ENCODE assay signal across 14 cellular contexts in genomic region chr10:2145486-2145885, GRCh38.
DNase-seq lines count a peak whose midpoint lies in the region; TF ChIP-seq lines count a peak whose summit lies in the region.
"Had no signal": no experiment of that assay in that cellular context is flagged by ENCODE, and none has a peak within 500 bp of the region (broad histone marks: within the 10 kb centered on the region; RNA-seq: fewer than 3 reads in every experiment).

No MANE protein-coding gene starts in this region.

- peak overlapping the region; percentile 23 for H3K27ac Mint-ChIP-seq in endodermal cell
- no peak overlapping the region for H3K27ac Mint-ChIP-seq in nephron progenitor cell
- H3K27ac Mint-ChIP-seq: CD4-positive, alpha-beta T cell had no signal

- H3K4me1 Mint-ChIP-seq in endodermal cell (peaks cover 9% of the 10 kb centered on the region), nephron progenitor cell (peaks cover 47% of the 10 kb centered on the region)

- TF ChIP-seq EP300 in stomach (IDR thresholded peaks at IDR 0.05) = no peak

- H3K27me3 ChIP-seq in endodermal cell (ENCODE audit: control insufficient read depth, insufficient read depth, low read length, poor library complexity, severe bottlenecking) (no peaks in the 10 kb centered on the region), stomach (no peaks in the 10 kb centered on the region), ascending aorta (no peaks in the 10 kb centered on the region)

- no peaks in the 10 kb centered on the region for H3K4me1 ChIP-seq in endodermal cell (ENCODE audit: control insufficient read depth, insufficient read depth, low read length)
- H3K4me1 ChIP-seq in stomach = no peaks in the 10 kb centered on the region
- no peaks in the 10 kb centered on the region for H3K4me1 ChIP-seq in ascending aorta
- H3K4me1 ChIP-seq: HAP-1 had no signal

- H3K27me3 Mint-ChIP-seq in endodermal cell (ENCODE audit: insufficient read depth) (no peaks in the 10 kb centered on the region), nephron progenitor cell (ENCODE audit: low read depth, poor library complexity) (peaks cover 2% of the 10 kb centered on the region)

- H3K9me3 Mint-ChIP-seq in endodermal cell (no peaks in the 10 kb centered on the region), nephron progenitor cell (peaks cover 5% of the 10 kb centered on the region)
- H3K9me3 Mint-ChIP-seq: CD4-positive, alpha-beta T cell had no signal

- no peaks in the 10 kb centered on the region for H3K36me3 Mint-ChIP-seq in endodermal cell (ENCODE audit: low read depth)
- no peaks in the 10 kb centered on the region for H3K36me3 Mint-ChIP-seq in nephron progenitor cell (ENCODE audit: low read depth)

- DNase-seq in NOMO-1 treated with DMSO at 0.1 percent for 48 hours (lab: John Stamatoyannopoulos, UW; ENCODE audit: unreplicated experiment) = peak; percentile 11
- DNase-seq in NOMO-1 treated with dmso at 0.1 percent for 144 hours (lab: John Stamatoyannopoulos, UW; ENCODE audit: unreplicated experiment) = no peak
- no peak for DNase-seq in endodermal cell
- DNase-seq in nephron progenitor cell = peak; percentile 23
- no peak for DNase-seq in stomach
- DNase-seq in T-helper 2 cell = no peak
- DNase-seq in cerebellar cortex (ENCODE audit: low spot score) = no peak
- no peak for DNase-seq in ascending aorta (ENCODE audit: low spot score in 2 of 2)
- DNase-seq: Calu3; CD4-positive, alpha-beta T cell; DMS 273 treated with DMSO at 0.1 percent for 48 hours had no signal

- no peak for TF ChIP-seq CTCF in endodermal cell (conservative IDR thresholded peaks at IDR 0.05)
- no peak for TF ChIP-seq CTCF in nephron progenitor cell (IDR thresholded peaks at IDR 0.05)
- no peak for TF ChIP-seq CTCF in stomach (IDR thresholded peaks at IDR 0.05)
- no peak for TF ChIP-seq CTCF in ascending aorta (IDR thresholded peaks at IDR 0.05)

- WGBS in endodermal cell (ENCODE audit: insufficient coverage in 1 of 2, insufficient read length in 1 of 2), 2 experiments = 90% methylated on average over 5 of the region's 7 CpGs; no CpG with 5 or more reads in 1 of the 2 experiments
- WGBS in stomach, 5 donors = 53 to 68% (median 62%) methylated on average over 7 of the region's 7 CpGs

- intact Hi-C loops in stomach (cut with DNase I; ENCODE audit: low total_unique reads) = no loop called here
- intact Hi-C loops in ascending aorta (cut with DNase I) = no loop called here

- H3K36me3 ChIP-seq in endodermal cell (ENCODE audit: control insufficient read depth, insufficient read depth, low read length) = no peaks in the 10 kb centered on the region
- no peaks in the 10 kb centered on the region for H3K36me3 ChIP-seq in stomach
- no peaks in the 10 kb centered on the region for H3K36me3 ChIP-seq in ascending aorta
- H3K36me3 ChIP-seq: HAP-1 had no signal

- H3K4me3 Mint-ChIP-seq in endodermal cell = no peak overlapping the region
- no peak overlapping the region for H3K4me3 Mint-ChIP-seq in nephron progenitor cell
- H3K4me3 Mint-ChIP-seq: CD4-positive, alpha-beta T cell had no signal

- TF ChIP-seq POLR2A in stomach (IDR thresholded peaks at IDR 0.05) = no peak

- no peak overlapping the region for H3K4me3 ChIP-seq in endodermal cell (ENCODE audit: low read length)
- H3K4me3 ChIP-seq in stomach = no peak overlapping the region
- H3K4me3 ChIP-seq in ascending aorta = no peak overlapping the region
- H3K4me3 ChIP-seq: GM12878, HAP-1 had no signal

- H3K9ac ChIP-seq in endodermal cell (ENCODE audit: extremely low read depth, low read length, poor library complexity, severe bottlenecking) = no peak overlapping the region

- H3K9me3 ChIP-seq in endodermal cell (ENCODE audit: control insufficient read depth, low read length) (no peaks in the 10 kb centered on the region), stomach (no peaks in the 10 kb centered on the region), ascending aorta (no peaks in the 10 kb centered on the region)
- H3K9me3 ChIP-seq: HAP-1 had no signal

- H3K27ac ChIP-seq in endodermal cell (ENCODE audit: low read depth, low read length) = no peak overlapping the region
- no peak overlapping the region for H3K27ac ChIP-seq in stomach
- no peak overlapping the region for H3K27ac ChIP-seq in ascending aorta
- H3K27ac ChIP-seq: 22Rv1 had no signal

Comparison
In these comparisons a context has a peak if more than half of its experiments do, and no peak if none do; other contexts are left out.
1. DNase-seq: peak in NOMO-1 treated with DMSO at 0.1 percent for 48 hours (single experiment) and nephron progenitor cell (single experiment); none in NOMO-1 treated with dmso at 0.1 percent for 144 hours (single experiment), endodermal cell (single experiment), stomach (single experiment), T-helper 2 cell (0 of 5), cerebellar cortex (single experiment) and ascending aorta (0 of 2).